Comparison of ENCODE assay signal across 8 cellular contexts in the genomic region with DNA sequence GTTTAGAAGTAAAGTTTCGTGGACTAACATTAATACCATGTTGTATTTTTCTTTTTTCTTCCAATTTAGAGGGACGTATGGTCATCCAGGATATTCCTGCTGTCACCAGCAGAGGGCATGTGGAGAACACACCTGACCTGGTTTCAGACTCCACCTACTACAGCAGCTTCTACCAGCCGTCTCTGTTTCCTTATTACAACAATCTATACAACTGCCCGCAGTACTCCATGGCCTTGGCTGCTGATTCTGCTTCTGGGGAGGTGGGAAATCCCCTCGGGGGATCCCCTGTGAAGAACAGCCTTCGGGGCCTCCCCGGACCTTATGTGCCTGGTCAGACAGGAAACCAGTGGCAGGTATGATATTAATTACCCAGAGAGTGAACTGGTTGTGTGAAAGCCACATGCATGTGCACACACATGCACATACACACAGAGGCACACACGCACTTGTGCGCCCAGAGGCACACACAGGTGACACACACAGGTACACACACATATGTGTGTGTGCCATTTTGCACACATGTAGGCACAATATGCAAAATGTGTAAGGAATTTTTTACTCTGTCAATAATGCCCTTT. TPM values are rescaled to one million over a fixed set of nuclear protein-coding genes. Genes with fewer than 3 reads are reported as not detected.
DNase-seq lines count a peak whose midpoint lies in the region; ATAC-seq, FAIRE-seq and TF ChIP-seq lines count a peak whose summit lies in the region.

No MANE protein-coding gene starts in this region.

- no peaks in the 10 kb centered on the region for H3K36me3 ChIP-seq in psoas muscle (ENCODE audit: insufficient read depth in 1 of 2, low read depth in 1 of 2)

- peak overlapping the region in 3 of 4 donors; percentile 13 to 79 (median 29) for H3K4me3 Mint-ChIP-seq in IgD-negative memory B cell
- no peak overlapping the region for H3K4me3 Mint-ChIP-seq in activated T-helper 2 cell treated with anti-CD3 and anti-CD28 coated beads, Interferon-gamma antibody, Interleukin-2, Interleukin-4, amounts not matched to agents 10 μg/mL and 5 μg/mL and 100 μg/mL, durations not matched to agents 14 hours and 24 hours and 36 hours (ENCODE audit: low read depth)

- no peak overlapping the region for H3K27ac ChIP-seq in psoas muscle

- WGBS in psoas muscle, 3 donors: 28 to 33% (median 29%) methylated on average over 9 of the region's 9 CpGs

- H3K4me3 ChIP-seq in psoas muscle: no peak overlapping the region

- no peaks in the 10 kb centered on the region for H3K36me3 Mint-ChIP-seq in IgD-negative memory B cell
- H3K36me3 Mint-ChIP-seq in activated T-helper 2 cell treated with anti-CD3 and anti-CD28 coated beads, Interferon-gamma antibody, Interleukin-2, Interleukin-4, amounts not matched to agents 10 μg/mL and 5 μg/mL and 100 μg/mL, durations not matched to agents 14 hours and 24 hours and 36 hours (ENCODE audit: low read depth): no peaks in the 10 kb centered on the region

- DNase-seq in ELR (ENCODE audit: low read depth) (peak; percentile 61), RCC 7860 (ENCODE audit: low spot score) (peak; percentile 42), globus pallidus (ENCODE audit: low spot score) (peak; percentile 27), psoas muscle (peak in 1 of 2 donors; percentile 13), occipital lobe (lab: John Stamatoyannopoulos, UW) (no peak)
- peak; percentile 45 for DNase-seq in activated T-helper 2 cell treated with anti-CD3 and anti-CD28 coated beads, Interferon-gamma antibody, Interleukin-2, Interleukin-4, amounts not matched to agents 10 μg/mL and 5 μg/mL and 100 μg/mL, durations not matched to agents 14 hours and 24 hours and 36 hours (ENCODE audit: low spot score)

- no peaks in the 10 kb centered on the region for H3K4me1 ChIP-seq in psoas muscle

- peak; percentile 76 for TF ChIP-seq CTCF in psoas muscle (IDR thresholded peaks at IDR 0.05)

- peak; percentile 100 for ATAC-seq in GM21723 (IDR thresholded peaks at IDR 0.05; ENCODE audit: unreplicated experiment)
- ATAC-seq in psoas muscle: peak; percentile 59 to 83 (median 68)

- peaks cover 6 to 12% (median 9%) of the 10 kb centered on the region in 3 donors for H3K4me1 Mint-ChIP-seq in IgD-negative memory B cell
- H3K4me1 Mint-ChIP-seq in activated T-helper 2 cell treated with anti-CD3 and anti-CD28 coated beads, Interferon-gamma antibody, Interleukin-2, Interleukin-4, amounts not matched to agents 10 μg/mL and 5 μg/mL and 100 μg/mL, durations not matched to agents 14 hours and 24 hours and 36 hours (ENCODE audit: low read depth): peaks cover 4% of the 10 kb centered on the region

- no peak for FAIRE-seq in RCC 7860 (lab: Jason Lieb, UNC)

- H3K27ac Mint-ChIP-seq in IgD-negative memory B cell: peak overlapping the region in 1 of 3 donors; percentile 79
- H3K27ac Mint-ChIP-seq in activated T-helper 2 cell treated with anti-CD3 and anti-CD28 coated beads, Interferon-gamma antibody, Interleukin-2, Interleukin-4, amounts not matched to agents 10 μg/mL and 5 μg/mL and 100 μg/mL, durations not matched to agents 14 hours and 24 hours and 36 hours: no peak overlapping the region

- no peaks in the 10 kb centered on the region for H3K9me3 Mint-ChIP-seq in IgD-negative memory B cell
- no peaks in the 10 kb centered on the region for H3K9me3 Mint-ChIP-seq in activated T-helper 2 cell treated with anti-CD3 and anti-CD28 coated beads, Interferon-gamma antibody, Interleukin-2, Interleukin-4, amounts not matched to agents 10 μg/mL and 5 μg/mL and 100 μg/mL, durations not matched to agents 14 hours and 24 hours and 36 hours

- intact Hi-C loops in activated T-helper 2 cell treated with anti-CD3 and anti-CD28 coated beads, Interferon-gamma antibody, Interleukin-2, Interleukin-4, amounts not matched to agents 10 μg/mL and 5 μg/mL and 100 μg/mL, durations not matched to agents 14 hours and 24 hours and 36 hours (cut with micrococcal nuclease): loop anchor here (1.0 to 10.0 kb wide), 2 partner anchors 61 to 115 kb away; no protein-coding TSS in a partner anchor
- intact Hi-C loops in psoas muscle (cut with DNase I): loop anchor here (2.0 to 5.0 kb wide), 2 partner anchors 113 to 115 kb away; no protein-coding TSS in a partner anchor

- no peaks in the 10 kb centered on the region for H3K27me3 ChIP-seq in psoas muscle (ENCODE audit: insufficient read depth in 3 of 3, low read length in 2 of 3)

- no peaks in the 10 kb centered on the region for H3K9me3 ChIP-seq in psoas muscle

- H3K27me3 Mint-ChIP-seq in IgD-negative memory B cell: peaks cover 8% of the 10 kb centered on the region
- H3K27me3 Mint-ChIP-seq in activated T-helper 2 cell treated with anti-CD3 and anti-CD28 coated beads, Interferon-gamma antibody, Interleukin-2, Interleukin-4, amounts not matched to agents 10 μg/mL and 5 μg/mL and 100 μg/mL, durations not matched to agents 14 hours and 24 hours and 36 hours (ENCODE audit: low read depth): peaks cover 19% of the 10 kb centered on the region

RNA-seq across cellular contexts. Expression of gene DMRT1, which starts 52.4 kb away (rescaled TPM):
- polyA plus RNA-seq in IgD-negative memory B cell (not detected), psoas muscle (not detected)
- not detected in 2 replicates for total RNA-seq in activated T-helper 2 cell treated with anti-CD3 and anti-CD28 coated beads, Interferon-gamma antibody, Interleukin-2, Interleukin-4, amounts not matched to agents 10 μg/mL and 5 μg/mL and 100 μg/mL, durations not matched to agents 14 hours and 24 hours and 36 hours
- total RNA-seq in psoas muscle (not detected), occipital lobe (0.62 TPM)
